ENCODE assay signal across 5 cellular contexts in genomic region chr21:8812840-8813239, GRCh38.
DNase-seq lines count a peak whose midpoint lies in the region; ATAC-seq, FAIRE-seq and TF ChIP-seq lines count a peak whose summit lies in the region.
"Not testable (repeated sequence)": the region's sequence is repeated elsewhere in the genome, so short reads cannot be mapped to it uniquely, and the experiment has no call there.

No MANE protein-coding gene starts in this region.

- not testable (repeated sequence) for H3K9ac ChIP-seq in K562 (ENCODE audit: insufficient read depth in 1 of 2, low read depth in 2 of 2, low read length in 2 of 2)

- not testable (repeated sequence) for DNase-seq in K562 (ENCODE audit: extremely low read depth in 1 of 4, low spot score in 3 of 4)
- DNase-seq in chondrocyte (ENCODE audit: low spot score) = peak; percentile 44
- DNase-seq in osteocyte (ENCODE audit: extremely low spot score, unreplicated experiment) = peak; percentile 67
- peak; percentile 17 for DNase-seq in spleen
- DNase-seq in type B pancreatic cell (ENCODE audit: extremely low spot score, unreplicated experiment) = peak; percentile 22

- TF ChIP-seq RAD21 in K562 (CRISPR knock-in tag; conservative IDR thresholded peaks at IDR 0.05 in 1 of 2, IDR thresholded peaks at IDR 0.05 in 1 of 2) = not testable (repeated sequence)

- H3K4me3 ChIP-seq in K562, spleen: not testable (repeated sequence)

- 51% methylated on average over 9 of the region's 16 CpGs for WGBS in K562 (ENCODE audit: insufficient coverage, low coverage, missing lambda C conversion rate)
- WGBS in spleen, 5 donors = 56 to 77% (median 69%) methylated on average over 10 to 14 of the region's 16 CpGs

- H3K27ac ChIP-seq in K562 (ENCODE audit: extremely low read depth, low read depth, low read length); spleen: not testable (repeated sequence)

- not testable (repeated sequence) for H3K36me3 Mint-ChIP-seq in chondrocyte (ENCODE audit: low read depth); osteocyte (ENCODE audit: unreplicated experiment); type B pancreatic cell

- FAIRE-seq in K562 (lab: Jason Lieb, UNC) = not testable (repeated sequence)

- POLR2A ChIA-PET in K562 (lab: Yijun Ruan, JAX) = not testable (repeated sequence)

- H3K4me1 ChIP-seq in K562 (replicated peaks in 1 of 2; ENCODE audit: control insufficient read depth in 2 of 2, insufficient read depth in 2 of 2, low read length in 2 of 2); spleen: not testable (repeated sequence)

- not testable (repeated sequence) for H3K9me1 ChIP-seq in K562 (ENCODE audit: control insufficient read depth, insufficient read depth, low read length)

- not testable (repeated sequence) for H3K9me3 Mint-ChIP-seq in chondrocyte (ENCODE audit: low read depth); osteocyte (ENCODE audit: unreplicated experiment); type B pancreatic cell

- not testable (repeated sequence) for H3K36me3 ChIP-seq in K562 (ENCODE audit: control insufficient read depth, insufficient read depth, low read length); spleen

- not testable (repeated sequence) for H3K27me3 ChIP-seq in K562 (ENCODE audit: control insufficient read depth in 2 of 2, insufficient read depth in 2 of 2, low read length in 2 of 2); spleen (replicated peaks in 1 of 7)

- in situ Hi-C loops in K562 (cut with MboI) = not testable (repeated sequence)

- TSS peak; percentile 55 for BruUV-seq in K562 (replicated peaks; lab: Mats Ljungman, UMichigan)

- intact Hi-C loops in K562 (cut with micrococcal nuclease); spleen (cut with DNase I; ENCODE audit: low total_unique reads): not testable (repeated sequence)

- not testable (repeated sequence) for TF ChIP-seq POLR2A in K562 (conservative IDR thresholded peaks at IDR 0.05); spleen (IDR thresholded peaks at IDR 0.05)

- H3K27me3 Mint-ChIP-seq in chondrocyte (ENCODE audit: low read depth); osteocyte (ENCODE audit: unreplicated experiment); type B pancreatic cell: not testable (repeated sequence)

- not testable (repeated sequence) for H3K4me3 Mint-ChIP-seq in chondrocyte (ENCODE audit: unreplicated experiment); osteocyte (ENCODE audit: unreplicated experiment); type B pancreatic cell

- H3K27ac Mint-ChIP-seq in chondrocyte (ENCODE audit: unreplicated experiment); osteocyte (ENCODE audit: unreplicated experiment); type B pancreatic cell: not testable (repeated sequence)

- not testable (repeated sequence) for H3K9me3 ChIP-seq in K562 (replicated peaks; ENCODE audit: control insufficient read depth, insufficient read depth, low read depth, low read length); spleen

- TF ChIP-seq CTCF in K562 (IDR thresholded peaks at IDR 0.05 in 2 of 3, conservative IDR thresholded peaks at IDR 0.05 in 1 of 3; ENCODE audit: insufficient read depth in 2 of 3, low read depth in 1 of 3, low read length in 3 of 3); chondrocyte (IDR thresholded peaks at IDR 0.05); osteocyte (IDR thresholded peaks at IDR 0.05); spleen (IDR thresholded peaks at IDR 0.05 in 8 of 11, conservative IDR thresholded peaks at IDR 0.05 in 3 of 11); type B pancreatic cell (conservative IDR thresholded peaks at IDR 0.05): not testable (repeated sequence)

- not testable (repeated sequence) for H3K79me2 ChIP-seq in K562 (ENCODE audit: control insufficient read depth, insufficient read depth, low read length)

- ATAC-seq in K562 = not testable (repeated sequence)

- H4K20me1 ChIP-seq in K562 (replicated peaks; ENCODE audit: control insufficient read depth, insufficient read depth, low read length) = not testable (repeated sequence)

- not testable (repeated sequence) for TF ChIP-seq EP300 in K562 (IDR thresholded peaks at IDR 0.05; ENCODE audit: low read length)

- H3K4me1 Mint-ChIP-seq in chondrocyte (ENCODE audit: low read depth); osteocyte (ENCODE audit: unreplicated experiment); type B pancreatic cell (ENCODE audit: unreplicated experiment): not testable (repeated sequence)

- CTCF ChIA-PET in K562 (lab: Yijun Ruan, JAX; ENCODE audit: low intra/inter-chr PET ratio) = not testable (repeated sequence)

- not testable (repeated sequence) for H3K4me2 ChIP-seq in K562 (ENCODE audit: insufficient read depth, low read length)

- H2AFZ ChIP-seq in K562 (ENCODE audit: low read depth, low read length) = not testable (repeated sequence)
